Comparison of ENCODE assay signal across 14 cellular contexts in the genomic region with DNA sequence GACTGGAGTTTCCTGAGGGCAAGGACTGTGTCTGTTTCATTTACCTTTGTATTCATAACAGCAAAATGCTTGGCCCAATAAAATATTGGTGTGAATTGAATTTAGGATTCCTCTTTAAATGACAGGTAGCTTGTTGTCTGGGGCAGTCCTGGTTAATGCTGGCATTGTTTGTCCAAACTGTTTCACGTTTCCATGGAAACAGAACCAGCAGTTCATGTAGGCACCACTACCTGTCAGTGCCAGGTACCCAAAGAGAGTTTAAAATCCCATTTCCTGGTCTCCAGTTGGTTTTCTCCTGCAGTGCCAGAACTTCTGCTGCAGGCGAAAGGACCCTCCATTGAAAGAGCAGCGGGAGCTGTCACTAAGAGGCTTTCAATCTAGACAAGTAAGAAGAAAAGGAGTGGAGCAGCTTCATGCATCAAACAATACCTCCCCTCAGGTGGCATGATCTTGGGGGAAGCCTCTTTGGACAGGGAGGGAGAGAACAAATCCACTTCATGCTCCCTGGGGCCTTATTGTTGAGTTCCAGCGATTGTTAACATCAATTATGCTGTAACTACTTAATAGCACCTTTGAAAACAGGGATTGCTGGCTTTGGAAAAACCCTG.
"Had no signal": no experiment of that assay in that cellular context is flagged by ENCODE, and none has a peak within 500 bp of the region (broad histone marks: within the 10 kb centered on the region; RNA-seq: fewer than 3 reads in every experiment).

No MANE protein-coding gene starts in this region.

- H3K4me3 ChIP-seq: cardiac muscle cell, esophagus squamous epithelium, mucosa of descending colon, right atrium auricular region, smooth muscle cell, tibial nerve had no signal

- H3K9me3 Mint-ChIP-seq: naive thymus-derived CD8-positive, alpha-beta T cell had no signal

- H3K4me1 Mint-ChIP-seq: naive thymus-derived CD8-positive, alpha-beta T cell had no signal

- H3K4me1 ChIP-seq: esophagus squamous epithelium, right atrium auricular region, tibial nerve had no signal

- H3K27me3 ChIP-seq: cardiac muscle cell, esophagus squamous epithelium, right atrium auricular region, tibial nerve had no signal

- H3K9me3 ChIP-seq: esophagus squamous epithelium, mucosa of descending colon, right atrium auricular region, tibial nerve had no signal

- H3K27ac ChIP-seq: cardiac muscle cell, esophagus squamous epithelium, right atrium auricular region, tibial nerve, WERI-Rb-1 had no signal

- ATAC-seq: activated CD8-positive, alpha-beta T cell treated with anti-CD3 and anti-CD28 coated beads, Interleukin-2, amount 10 ng/mL, durations not matched to agents 7 days and 5 days; mucosa of descending colon; naive thymus-derived CD8-positive, alpha-beta T cell had no signal

- H3K36me3 ChIP-seq: cardiac muscle cell, esophagus squamous epithelium, right atrium auricular region, tibial nerve, WERI-Rb-1 had no signal

- DNase-seq: activated CD4-positive, alpha-beta T cell treated with anti-CD3 and anti-CD28 coated beads for 4 hours; activated CD8-positive, alpha-beta memory T cell treated with anti-CD3 and anti-CD28 coated beads, Interleukin-2, amount 50 U/mL, for 48 hours; activated CD8-positive, alpha-beta T cell treated with anti-CD3 and anti-CD28 coated beads, Interleukin-2, amount 10 ng/mL, durations not matched to agents 7 days and 5 days; activated naive CD4-positive, alpha-beta T cell treated with Interleukin-2 at 50 U/mL for 16 hours; esophagus squamous epithelium; foreskin fibroblast; mucosa of descending colon; naive thymus-derived CD8-positive, alpha-beta T cell; nucleus accumbens; WERI-Rb-1 had no signal

- H3K36me3 Mint-ChIP-seq: naive thymus-derived CD8-positive, alpha-beta T cell had no signal

- H3K4me3 Mint-ChIP-seq: activated CD8-positive, alpha-beta T cell treated with anti-CD3 and anti-CD28 coated beads, Interleukin-2, amount 10 ng/mL, durations not matched to agents 7 days and 5 days; naive thymus-derived CD8-positive, alpha-beta T cell had no signal

- H3K27ac Mint-ChIP-seq: activated CD8-positive, alpha-beta T cell treated with anti-CD3 and anti-CD28 coated beads, Interleukin-2, amount 10 ng/mL, durations not matched to agents 7 days and 5 days; naive thymus-derived CD8-positive, alpha-beta T cell had no signal
